ENCODE assay signal across 30 cellular contexts in the genomic region with DNA sequence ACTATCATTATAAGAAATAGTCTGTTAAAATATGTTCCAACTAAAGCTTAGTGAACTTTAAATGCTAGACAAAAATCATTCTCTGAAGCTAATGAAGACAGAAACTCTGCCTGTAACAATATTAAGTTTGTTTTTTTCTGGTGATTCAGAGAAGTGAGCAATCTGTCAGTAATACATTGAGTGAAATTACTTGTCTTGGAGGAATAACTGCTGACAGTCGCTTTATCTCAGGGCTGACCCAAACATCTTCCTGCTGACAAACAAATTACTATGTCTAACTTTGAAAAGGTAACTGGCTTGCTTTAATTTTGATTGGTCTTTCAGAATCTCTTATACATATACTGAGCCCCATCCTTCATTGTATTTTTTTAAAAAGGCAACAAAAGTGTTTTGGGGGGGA.
"Had no signal": no experiment of that assay in that cellular context is flagged by ENCODE, and none has a peak within 500 bp of the region (broad histone marks: within the 10 kb centered on the region; RNA-seq: fewer than 3 reads in every experiment).

No MANE protein-coding gene starts in this region.

- FAIRE-seq: astrocyte had no signal

- H3K27me3 ChIP-seq: adrenal gland, body of pancreas, breast epithelium, SJCRH30 had no signal

- H3K36me3 Mint-ChIP-seq: activated naive CD4-positive, alpha-beta T cell treated with anti-CD3 and anti-CD28 coated beads, Interleukin-2, amount 50 U/mL, for 24 hours had no signal

- H3K9me3 Mint-ChIP-seq: activated CD4-positive, alpha-beta T cell treated with anti-CD3 and anti-CD28 coated beads, Interleukin-2, amount 10 ng/mL, durations not matched to agents 24 days and 14 days; activated T-cell treated with anti-CD3 and anti-CD28 coated beads, Interleukin-2, amount 50 U/mL, for 24 hours; activated T-helper 2 cell treated with anti-CD3 and anti-CD28 coated beads, Interferon-gamma antibody, Interleukin-2, Interleukin-4, amounts not matched to agents 10 μg/mL and 5 μg/mL and 100 μg/mL, durations not matched to agents 14 hours and 24 hours and 36 hours had no signal

- H3K4me1 Mint-ChIP-seq: activated CD4-positive, alpha-beta T cell treated with anti-CD3 and anti-CD28 coated beads, Interleukin-2, amount 10 ng/mL, durations not matched to agents 24 days and 14 days; activated naive CD4-positive, alpha-beta T cell treated with anti-CD3 and anti-CD28 coated beads, Interleukin-2, amount 50 U/mL, for 24 hours had no signal

- H3K9me3 ChIP-seq: adrenal gland, body of pancreas, breast epithelium, SJCRH30 had no signal

- ATAC-seq: activated CD8-positive, alpha-beta T cell treated with anti-CD3 and anti-CD28 coated beads, Interleukin-2, amount 10 ng/mL, durations not matched to agents 7 days and 5 days; body of pancreas; Panc1 had no signal

- H3K4me1 ChIP-seq: adrenal gland, body of pancreas, breast epithelium had no signal

- H3K27ac ChIP-seq: adrenal gland, body of pancreas, breast epithelium, SJCRH30, SK-N-MC had no signal

- H3K4me3 ChIP-seq: adrenal gland, body of pancreas, breast epithelium, SJCRH30, SK-N-MC had no signal

- H3K27ac Mint-ChIP-seq: activated CD4-positive, alpha-beta T cell treated with anti-CD3 and anti-CD28 coated beads, Interleukin-2, amount 10 ng/mL, durations not matched to agents 24 days and 14 days; activated CD8-positive, alpha-beta T cell treated with anti-CD3 and anti-CD28 coated beads, Interleukin-2, amount 10 ng/mL, durations not matched to agents 7 days and 5 days; activated naive CD4-positive, alpha-beta T cell treated with anti-CD3 and anti-CD28 coated beads, Interleukin-2, amount 50 U/mL, for 24 hours; activated T-cell treated with anti-CD3 and anti-CD28 coated beads, Interleukin-2, amount 50 U/mL, for 24 hours; activated T-helper 2 cell treated with anti-CD3 and anti-CD28 coated beads, Interferon-gamma antibody, Interleukin-2, Interleukin-4, amounts not matched to agents 10 μg/mL and 5 μg/mL and 100 μg/mL, durations not matched to agents 14 hours and 24 hours and 36 hours had no signal

- H3K27me3 Mint-ChIP-seq: activated CD4-positive, alpha-beta T cell treated with anti-CD3 and anti-CD28 coated beads, Interleukin-2, amount 10 ng/mL, durations not matched to agents 24 days and 14 days; activated naive CD4-positive, alpha-beta T cell treated with anti-CD3 and anti-CD28 coated beads, Interleukin-2, amount 50 U/mL, for 24 hours; activated T-cell treated with anti-CD3 and anti-CD28 coated beads, Interleukin-2, amount 50 U/mL, for 24 hours had no signal

- DNase-seq: activated CD4-positive, alpha-beta T cell treated with anti-CD3 and anti-CD28 coated beads, Interleukin-2, amount 10 ng/mL, durations not matched to agents 24 days and 14 days; activated CD4-positive, alpha-beta T cell treated with anti-CD3 and anti-CD28 coated beads, Interleukin-2, amount 50 U/mL, for 48 hours; activated CD8-positive, alpha-beta T cell treated with anti-CD3 and anti-CD28 coated beads, Interleukin-2, amount 10 ng/mL, durations not matched to agents 7 days and 5 days; activated gamma-delta T cell; activated naive CD4-positive, alpha-beta T cell treated with Interleukin-2 at 50 U/mL for 16 hours; activated T-cell treated with anti-CD3 and anti-CD28 coated beads, Interleukin-2, amount 50 U/mL, for 24 hours; adrenal gland; body of pancreas; caudate nucleus; Kasumi-1; KG1; MM.1S; MV-4-11; NCI-H1092; NCI-H1436 treated with DMSO at 0.1 percent for 48 hours; NCI-H1694 treated with DMSO at 0.1 percent for 48 hours; NCI-H2029; NCI-H446; NCI-H524; NCI-H69; NCI-H82; SHP77; SJCRH30; T1000 had no signal

- H3K36me3 ChIP-seq: adrenal gland, breast epithelium, SJCRH30 had no signal

- H3K4me3 Mint-ChIP-seq: activated CD4-positive, alpha-beta T cell treated with anti-CD3 and anti-CD28 coated beads, Interleukin-2, amount 10 ng/mL, durations not matched to agents 24 days and 14 days; activated CD8-positive, alpha-beta T cell treated with anti-CD3 and anti-CD28 coated beads, Interleukin-2, amount 10 ng/mL, durations not matched to agents 7 days and 5 days; activated naive CD4-positive, alpha-beta T cell treated with anti-CD3 and anti-CD28 coated beads, Interleukin-2, amount 50 U/mL, for 24 hours; activated T-cell treated with anti-CD3 and anti-CD28 coated beads, Interleukin-2, amount 50 U/mL, for 24 hours had no signal
